Comparison of ENCODE assay signal across 18 cellular contexts in the genomic region with DNA sequence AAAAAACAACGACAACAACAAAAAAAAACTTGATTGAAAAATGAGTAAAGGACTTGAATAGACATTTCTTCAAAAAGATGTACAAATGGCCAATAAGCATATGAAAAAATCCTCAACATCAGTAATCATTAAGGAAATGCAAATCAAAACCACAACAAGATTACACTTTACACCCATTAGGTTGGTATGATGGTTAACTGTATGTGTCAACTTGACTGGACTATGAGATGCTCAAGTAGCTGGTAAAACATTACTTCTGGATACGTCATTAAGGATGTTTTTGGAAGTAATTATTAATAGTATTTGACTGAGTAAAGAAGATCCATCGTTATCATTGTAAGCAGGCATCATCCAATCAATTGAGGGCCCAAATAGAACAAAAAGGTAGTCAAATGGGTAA. TPM values are rescaled to one million over a fixed set of nuclear protein-coding genes. Genes with fewer than 3 reads are reported as not detected.
DNase-seq lines count a peak whose midpoint lies in the region; ATAC-seq, FAIRE-seq and TF ChIP-seq lines count a peak whose summit lies in the region.
"Had no signal": no experiment of that assay in that cellular context is flagged by ENCODE, and none has a peak within 500 bp of the region (broad histone marks: within the 10 kb centered on the region; RNA-seq: fewer than 3 reads in every experiment).

No MANE protein-coding gene starts in this region.

- no peak overlapping the region for H3K27ac ChIP-seq in kidney (ENCODE audit: low read depth in 2 of 2, low read length in 2 of 2)
- H3K27ac ChIP-seq: A549, C4-2B had no signal

- H3K36me3 ChIP-seq in kidney (ENCODE audit: control insufficient read depth in 1 of 2, insufficient read depth in 2 of 2, low read length in 2 of 2) = no peaks in the 10 kb centered on the region

- H3K9ac ChIP-seq in kidney (ENCODE audit: low read length in 2 of 2) = no peak overlapping the region

- no peaks in the 10 kb centered on the region for H3K9me3 ChIP-seq in kidney (ENCODE audit: control insufficient read depth in 1 of 2, low read length in 2 of 2)
- H3K9me3 ChIP-seq: Caco-2 had no signal

- H3K4me3 ChIP-seq in kidney (ENCODE audit: low read length in 2 of 2) = no peak overlapping the region
- H3K4me3 ChIP-seq: A549 had no signal

- peak; percentile 76 for FAIRE-seq in kidney (lab: Jason Lieb, UNC)

- ATAC-seq in GM18861 (IDR thresholded peaks at IDR 0.05; ENCODE audit: unreplicated experiment) (peak; percentile 98), GM21381 (IDR thresholded peaks at IDR 0.05; ENCODE audit: unreplicated experiment) (peak; percentile 62), HG03159 (IDR thresholded peaks at IDR 0.05; ENCODE audit: unreplicated experiment) (peak; percentile 63)
- ATAC-seq: A549, T-helper 17 cell had no signal

- DNase-seq in kidney (no peak), NCI-H524 (lab: John Stamatoyannopoulos, UW) (no peak), DMS53 treated with DMSO at 0.1 percent for 48 hours (lab: John Stamatoyannopoulos, UW; ENCODE audit: unreplicated experiment) (no peak), DMS53 (lab: John Stamatoyannopoulos, UW) (no peak)
- DNase-seq: Caco-2, DND-41, GDM1, HCEC 1CT, IMR-90, NCI-H1930, NCI-H2171, SIG-M5, T-helper 17 cell had no signal

- no peak for TF ChIP-seq CTCF in kidney (IDR thresholded peaks at IDR 0.05; ENCODE audit: borderline replicate concordance, extremely low read depth, insufficient read depth)

- H3K4me1 ChIP-seq in kidney (ENCODE audit: control insufficient read depth in 1 of 2, insufficient read depth in 1 of 2, low read depth in 1 of 2, low read length in 2 of 2) = no peaks in the 10 kb centered on the region
- H3K4me1 ChIP-seq: A549, Caco-2 had no signal

- intact Hi-C loops in kidney (cut with DNase I) = no loop called here

RNA-seq across cellular contexts. Expression of a gene that starts 34.9 kb away (rescaled TPM):
- total RNA-seq in kidney = 50.9 TPM
- 116 TPM for polyA plus RNA-seq in kidney (ENCODE audit: insufficient read depth, low read depth, low replicate concordance)
